In the genomic region with DNA sequence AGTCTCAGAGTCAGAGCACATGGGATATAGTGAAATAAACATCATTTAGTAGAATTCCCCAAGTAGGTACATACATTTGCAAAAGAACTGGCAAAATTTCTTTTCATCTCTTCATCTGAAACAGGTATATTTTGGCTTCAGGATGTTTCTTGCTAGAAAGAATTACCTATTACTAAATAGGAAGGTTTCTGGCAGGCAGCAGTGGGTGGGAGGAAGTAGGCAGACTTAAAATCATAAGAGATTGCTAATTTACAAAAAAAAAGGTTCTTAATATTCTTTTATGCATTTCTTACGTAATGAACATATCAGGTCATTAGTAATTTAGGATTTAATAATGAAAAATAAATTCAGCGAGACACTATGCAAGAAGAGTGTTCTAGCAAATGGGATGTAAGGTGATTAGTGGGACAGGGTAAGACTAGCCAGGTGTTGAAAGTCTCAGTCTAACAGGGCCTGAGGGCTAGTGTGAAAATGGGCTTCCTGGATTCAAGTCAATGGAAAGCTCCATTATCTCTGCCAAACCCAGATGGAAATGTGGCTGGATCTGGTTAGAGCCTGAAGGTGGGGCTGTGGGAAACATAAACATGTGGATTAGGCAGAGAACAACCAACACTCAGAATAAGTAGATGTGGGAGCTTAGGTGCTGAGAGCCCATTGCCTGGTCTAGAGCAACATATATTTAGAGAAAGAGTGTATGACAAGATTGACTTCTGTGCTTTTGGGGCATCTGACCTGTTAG, we compare ENCODE assay signal across 21 cellular contexts.
A peak's percentile ranks its signal among the peaks of the same experiment; 100 is the strongest.
DNase-seq lines count a peak whose midpoint lies in the region; ATAC-seq, FAIRE-seq and TF ChIP-seq lines count a peak whose summit lies in the region.
"Had no signal": no experiment of that assay in that cellular context is flagged by ENCODE, and none has a peak within 500 bp of the region (broad histone marks: within the 10 kb centered on the region; RNA-seq: fewer than 3 reads in every experiment).

No MANE protein-coding gene starts in this region.

- H4K5ac ChIP-seq in H1 (ENCODE audit: insufficient read length, low read depth, low read length) (no peak overlapping the region), mesendoderm (ENCODE audit: low read length) (no peak overlapping the region)

- H2BK12ac ChIP-seq in H1 (ENCODE audit: low read depth, low read length) = no peak overlapping the region

- H3K4me1 ChIP-seq in SK-N-SH (ENCODE audit: control insufficient read depth in 1 of 2, insufficient read depth in 2 of 2, low read depth in 1 of 2, low read length in 1 of 2) (peaks cover 0 to 3% of the 10 kb centered on the region in 2 experiments; a peak in 1 of 4 replicates), H1 (replicated peaks in 1 of 4; ENCODE audit: control insufficient read depth in 3 of 4, insufficient read depth in 4 of 4, low read length in 3 of 4) (no peaks in the 10 kb centered on the region), mesendoderm (ENCODE audit: control insufficient read depth, low read depth, low read length) (no peaks in the 10 kb centered on the region)
- no peaks in the 10 kb centered on the region for H3K4me1 ChIP-seq in effector memory CD4-positive, alpha-beta T cell (ENCODE audit: control insufficient read depth, insufficient read depth, low read length, poor library complexity, severe bottlenecking)
- H3K4me1 ChIP-seq: HAP-1, SJSA1 had no signal

- H2AK5ac ChIP-seq in H1 (ENCODE audit: low read depth, low read length) = no peak overlapping the region
- no peak overlapping the region for H2AK5ac ChIP-seq in mesendoderm (ENCODE audit: low read length)

- H3K23me2 ChIP-seq in H1 (ENCODE audit: low read depth, low read length) = no peaks in the 10 kb centered on the region

- H3K4ac ChIP-seq in H1 (replicated peaks; ENCODE audit: insufficient read length, low read depth, low read length) (no peak overlapping the region), mesendoderm (ENCODE audit: low read depth, low read length) (no peak overlapping the region)

- H3K36me3 ChIP-seq in SK-N-SH (replicated peaks in 1 of 2; ENCODE audit: control insufficient read depth in 1 of 2, insufficient read depth in 2 of 2, low read length in 1 of 2) (no peaks in the 10 kb centered on the region), H1 (ENCODE audit: control insufficient read depth in 2 of 4, insufficient read depth in 4 of 4, low read length in 3 of 4) (no peaks in the 10 kb centered on the region), mesendoderm (ENCODE audit: control insufficient read depth, insufficient read depth, low read length) (no peaks in the 10 kb centered on the region)
- H3K36me3 ChIP-seq in effector memory CD4-positive, alpha-beta T cell (ENCODE audit: control insufficient read depth, insufficient read depth, low read length) = no peaks in the 10 kb centered on the region
- H3K36me3 ChIP-seq: HAP-1, SJSA1 had no signal

- no peak overlapping the region for H2BK20ac ChIP-seq in H1 (ENCODE audit: low read length)

- H4K91ac ChIP-seq in H1 (replicated peaks; ENCODE audit: insufficient read length, low read length) = no peak overlapping the region

- no peak overlapping the region for H3K56ac ChIP-seq in H1 (replicated peaks; ENCODE audit: insufficient read length, low read depth, low read length)
- H3K56ac ChIP-seq in mesendoderm (ENCODE audit: low read length) = no peak overlapping the region

- H3F3A ChIP-seq in SK-N-SH (replicated peaks; ENCODE audit: insufficient read depth) = no peaks in the 10 kb centered on the region

- H3K79me2 ChIP-seq in SK-N-SH (ENCODE audit: insufficient read depth) = no peaks in the 10 kb centered on the region
- H3K79me2 ChIP-seq in H1 (ENCODE audit: control insufficient read depth in 1 of 2, insufficient read depth in 2 of 2, low read length in 2 of 2) = no peaks in the 10 kb centered on the region
- H3K79me2 ChIP-seq in mesendoderm (ENCODE audit: control insufficient read depth, insufficient read depth, low read length) = no peaks in the 10 kb centered on the region

- H4K8ac ChIP-seq in H1 (ENCODE audit: extremely low read depth, insufficient read depth, low read length) (no peak overlapping the region), mesendoderm (ENCODE audit: low read depth, low read length) (no peak overlapping the region)

- H3K23ac ChIP-seq in H1 (ENCODE audit: insufficient read length) (no peak overlapping the region), mesendoderm (ENCODE audit: low read length) (no peak overlapping the region)

- no peaks in the 10 kb centered on the region for H3K9me2 ChIP-seq in SK-N-SH

- 76% methylated on average over 2 of the region's 2 CpGs for WGBS in SK-N-SH (ENCODE audit: low lambda C conversion rate)
- 93% methylated on average over 2 of the region's 2 CpGs; no CpG with 5 or more reads in 1 of the 2 experiments for WGBS in H1 (ENCODE audit: extremely low coverage in 1 of 2, insufficient coverage in 1 of 2, insufficient read length in 1 of 2, insufficient replicate concordance in 2 of 2, low coverage in 1 of 2, low lambda C conversion rate in 2 of 2, missing lambda C conversion rate in 1 of 2), 2 experiments
- no CpG with 5 or more reads among the region's 2 CpGs for WGBS in mesendoderm (ENCODE audit: extremely low coverage, insufficient coverage, low lambda C conversion rate)

- no peak overlapping the region for H3K18ac ChIP-seq in H1 (ENCODE audit: extremely low read depth, low read length)
- H3K18ac ChIP-seq in mesendoderm (ENCODE audit: low read length) = no peak overlapping the region

- TF ChIP-seq EP300 in SK-N-SH (IDR thresholded peaks at IDR 0.05; ENCODE audit: borderline replicate concordance in 1 of 2, low read depth in 1 of 2, low read length in 1 of 2) (peak in 1 of 2 experiments; percentile 50; a peak in 1 of 4 replicates), H1 (IDR thresholded peaks at IDR 0.05; ENCODE audit: borderline replicate concordance in 1 of 2, low read depth in 2 of 2, low read length in 2 of 2) (no peak)

- no peak overlapping the region for H3K14ac ChIP-seq in H1 (ENCODE audit: insufficient read length)

- DNase-seq in SK-N-SH (peak; percentile 31), NCI-H69 (lab: John Stamatoyannopoulos, UW) (peak; percentile 68), H1 (ENCODE audit: low read depth in 1 of 2, low spot score in 2 of 2) (no peak), mesendoderm (peak; percentile 91), NCI-H2171 treated with DMSO at 0.1 percent for 48 hours (lab: John Stamatoyannopoulos, UW) (no peak)
- DNase-seq in effector memory CD4-positive, alpha-beta T cell = no peak
- DNase-seq: C1 segment of cervical spinal cord, MV-4-11, NCI-H1436, NCI-H2029 treated with DMSO at 0.1 percent for 48 hours, NCI-H226, NCI-H748 treated with DMSO at 0.1 percent for 48 hours, T-helper 1 cell had no signal

- no peak overlapping the region for H3K4me2 ChIP-seq in SK-N-SH
- no peak overlapping the region for H3K4me2 ChIP-seq in H1 (ENCODE audit: insufficient read depth in 1 of 2, low read depth in 2 of 2, low read length in 2 of 2)
- H3K4me2 ChIP-seq in mesendoderm (ENCODE audit: low read length) = no peak overlapping the region

- H4K20me1 ChIP-seq in SK-N-SH (ENCODE audit: insufficient read depth) = no peaks in the 10 kb centered on the region
- no peaks in the 10 kb centered on the region for H4K20me1 ChIP-seq in H1 (replicated peaks in 1 of 2; ENCODE audit: control insufficient read depth in 1 of 2, insufficient read depth in 2 of 2, low read length in 2 of 2)

- no peaks in the 10 kb centered on the region for H3K9me3 ChIP-seq in SK-N-SH
- no peaks in the 10 kb centered on the region for H3K9me3 ChIP-seq in H1 (ENCODE audit: insufficient read depth in 2 of 2, low read depth in 1 of 2, low read length in 1 of 2)
- no peaks in the 10 kb centered on the region for H3K9me3 ChIP-seq in effector memory CD4-positive, alpha-beta T cell (ENCODE audit: control insufficient read depth, low read length)
- H3K9me3 ChIP-seq: HAP-1, SJSA1 had no signal

- H3K27ac ChIP-seq in SK-N-SH (ENCODE audit: low read depth in 2 of 2, low read length in 1 of 2) (no peak overlapping the region), H1 (ENCODE audit: low read depth, low read length) (no peak overlapping the region), mesendoderm (ENCODE audit: low read depth, low read length) (no peak overlapping the region)
- H3K27ac ChIP-seq in effector memory CD4-positive, alpha-beta T cell (ENCODE audit: insufficient read depth, low read length, poor library complexity, severe bottlenecking) = no peak overlapping the region
- H3K27ac ChIP-seq: HL-60, SJSA1 had no signal

- no peaks in the 10 kb centered on the region for H3K79me1 ChIP-seq in H1 (ENCODE audit: low read depth, low read length)
- H3K79me1 ChIP-seq in mesendoderm (ENCODE audit: low read length) = no peaks in the 10 kb centered on the region

- TF ChIP-seq RAD21 in SK-N-SH (IDR thresholded peaks at IDR 0.05; ENCODE audit: low read length) = no peak
- TF ChIP-seq RAD21 in H1 (IDR thresholded peaks at IDR 0.05 in 1 of 2, conservative IDR thresholded peaks at IDR 0.05 in 1 of 2; ENCODE audit: low read depth in 2 of 2, low read length in 2 of 2) = peak; percentile 26 to 55

- no peak for ATAC-seq in SK-N-SH treated with all-trans-retinoic acid at 6 μM for 48 hours
- no peak for ATAC-seq in HG03159 (IDR thresholded peaks at IDR 0.05; ENCODE audit: unreplicated experiment)

- H3K4me3 ChIP-seq in SK-N-SH (ENCODE audit: low read depth in 2 of 2, low read length in 1 of 2) (no peak overlapping the region), H1 (ENCODE audit: extremely low read depth in 1 of 4, insufficient read depth in 2 of 4, low read depth in 3 of 4, low read length in 4 of 4) (no peak overlapping the region), mesendoderm (ENCODE audit: low read length) (no peak overlapping the region)
- no peak overlapping the region for H3K4me3 ChIP-seq in effector memory CD4-positive, alpha-beta T cell (ENCODE audit: insufficient read depth, low read depth, low read length, poor library complexity, severe bottlenecking)
- H3K4me3 ChIP-seq: HAP-1, SJSA1 had no signal

- H3K9ac ChIP-seq in SK-N-SH (no peak overlapping the region), H1 (replicated peaks in 1 of 4; ENCODE audit: extremely low read depth in 1 of 4, low read depth in 3 of 4, low read length in 3 of 4) (no peak overlapping the region), mesendoderm (ENCODE audit: low read length) (no peak overlapping the region)

- no peak overlapping the region for H2BK15ac ChIP-seq in H1 (ENCODE audit: low read length)
- no peak overlapping the region for H2BK15ac ChIP-seq in mesendoderm (replicated peaks; ENCODE audit: low read depth)

- H3K27me3 ChIP-seq in SK-N-SH (ENCODE audit: insufficient read depth) (no peaks in the 10 kb centered on the region), H1 (replicated peaks in 1 of 4; ENCODE audit: control insufficient read depth in 3 of 4, extremely low read depth in 1 of 4, insufficient read depth in 3 of 4, low read length in 3 of 4) (no peaks in the 10 kb centered on the region), mesendoderm (ENCODE audit: insufficient read depth, low read length, poor library complexity) (no peaks in the 10 kb centered on the region)
- H3K27me3 ChIP-seq in effector memory CD4-positive, alpha-beta T cell (replicated peaks; ENCODE audit: control insufficient read depth, insufficient read depth, low read length, poor library complexity, severe bottlenecking) = no peaks in the 10 kb centered on the region

- H2BK120ac ChIP-seq in H1 (replicated peaks; ENCODE audit: low read depth, low read length) (no peak overlapping the region), mesendoderm (ENCODE audit: low read depth, low read length) (no peak overlapping the region)

- peak; percentile 65 for FAIRE-seq in H1 (lab: Jason Lieb, UNC)
- FAIRE-seq: A204.1, GM12892, HTR-8/SVneo had no signal

- no peak overlapping the region for H2BK5ac ChIP-seq in H1 (ENCODE audit: low read depth, low read length)
- no peak overlapping the region for H2BK5ac ChIP-seq in mesendoderm (ENCODE audit: low read length)

- no peak overlapping the region for H2AFZ ChIP-seq in SK-N-SH (ENCODE audit: low read depth)
- H2AFZ ChIP-seq in H1 (ENCODE audit: low read length) = no peak overlapping the region

- POLR2A ChIA-PET in SK-N-SH (lab: Yijun Ruan, JAX) (no interaction called here), H1 (lab: Charles Lee; ENCODE audit: partially characterized antibody) (no interaction called here)

- TF ChIP-seq CTCF in SK-N-SH (IDR thresholded peaks at IDR 0.05) (no peak), H1 (IDR thresholded peaks at IDR 0.05; ENCODE audit: control extremely low read depth in 1 of 3, insufficient read depth in 1 of 3, low read depth in 1 of 3, low read length in 3 of 3) (peak in 2 of 3 experiments; percentile 19 to 29; a peak in 2 of 4 replicates)

- CTCF ChIA-PET in SK-N-SH (lab: Yijun Ruan, JAX) = no interaction called here
- CTCF ChIA-PET in H1 (lab: Charles Lee; ENCODE audit: partially characterized antibody) = interaction anchor here (0.5 to 2.8 kb wide), 9 partner anchors 9 to 780 kb away, joined by 3 to 18 read pairs (median 4); no protein-coding TSS in a partner anchor

- no peak for TF ChIP-seq POLR2A in H1 (IDR thresholded peaks at IDR 0.05; ENCODE audit: control extremely low read depth in 1 of 2, low read depth in 2 of 2, low read length in 2 of 2)

Comparison
In these comparisons a context has a peak if more than half of its experiments do, and no peak if none do; other contexts are left out.
1. DNase-seq: peak in SK-N-SH (single experiment), NCI-H69 (single experiment) and mesendoderm (single experiment); none in H1 (0 of 2), NCI-H2171 treated with DMSO at 0.1 percent for 48 hours (single experiment) and effector memory CD4-positive, alpha-beta T cell (0 of 3).
2. Of the 17 proteins assayed by ChIP-seq in both H1 and SK-N-SH: peak only in H1: CTCF and RAD21; only in SK-N-SH: none; in both: none; in neither: 14; mixed calls (peak in some experiments, not most) for 1.